Comparison of ENCODE assay signal across 28 cellular contexts in the genomic region with DNA sequence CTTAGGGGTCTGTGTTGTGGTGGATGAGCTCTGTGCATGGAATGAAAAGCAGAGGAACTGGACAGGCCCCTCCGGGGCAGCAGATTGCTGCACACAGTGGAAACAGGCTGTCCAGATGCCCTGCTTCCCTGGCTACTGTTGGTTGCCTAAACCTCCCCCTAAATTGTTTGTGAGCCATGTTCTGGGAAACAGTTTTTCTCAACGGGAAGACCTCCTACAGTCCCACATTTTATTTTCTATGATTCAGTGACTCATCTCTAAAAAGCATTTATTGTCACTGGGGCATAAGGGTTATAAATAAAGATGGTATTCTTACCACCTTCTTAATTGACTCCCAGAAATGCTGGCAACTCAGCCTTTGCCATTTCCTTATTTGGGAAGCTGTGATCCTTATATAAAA. TPM values are rescaled to one million over a fixed set of nuclear protein-coding genes. Genes with fewer than 3 reads are reported as not detected.
A peak's percentile ranks its signal among the peaks of the same experiment; 100 is the strongest.
DNase-seq lines count a peak whose midpoint lies in the region; ATAC-seq, FAIRE-seq and TF ChIP-seq lines count a peak whose summit lies in the region.
"Had no signal": no experiment of that assay in that cellular context is flagged by ENCODE, and none has a peak within 500 bp of the region (broad histone marks: within the 10 kb centered on the region; RNA-seq: fewer than 3 reads in every experiment).

No MANE protein-coding gene starts in this region.

- H3K4me3 ChIP-seq in A549: no peak overlapping the region
- H3K4me3 ChIP-seq: HAP-1, tibial artery had no signal

- H3K27me3 Mint-ChIP-seq in activated CD4-positive, alpha-beta T cell treated with anti-CD3 and anti-CD28 coated beads for 36 hours: no peaks in the 10 kb centered on the region
- H3K27me3 Mint-ChIP-seq: naive thymus-derived CD8-positive, alpha-beta T cell had no signal

- TF ChIP-seq EP300 in A549 (IDR thresholded peaks at IDR 0.05): no peak

- POLR2A ChIA-PET in A549 (lab: Yijun Ruan, JAX): no interaction called here
- POLR2A ChIA-PET in activated CD4-positive, alpha-beta T cell treated with anti-CD3 and anti-CD28 coated beads for 36 hours (lab: Charles Lee): no interaction called here

- H3K4me3 Mint-ChIP-seq in activated CD4-positive, alpha-beta T cell treated with anti-CD3 and anti-CD28 coated beads for 36 hours: no peak overlapping the region
- H3K4me3 Mint-ChIP-seq: CD14-positive monocyte; naive thymus-derived CD8-positive, alpha-beta T cell; WTC11 had no signal

- peaks cover 52% of the 10 kb centered on the region for H3K36me3 Mint-ChIP-seq in activated CD4-positive, alpha-beta T cell treated with anti-CD3 and anti-CD28 coated beads for 36 hours (ENCODE audit: low read depth)

- CTCF ChIA-PET in A549 (lab: Yijun Ruan, JAX): interaction anchor here (1.4 to 4.3 kb wide), 3 partner anchors 8 to 85 kb away, joined by 3 to 23 read pairs (median 6); partner anchors contain the start of gene PTPN9
- CTCF ChIA-PET in activated CD4-positive, alpha-beta T cell treated with anti-CD3 and anti-CD28 coated beads for 36 hours (lab: Charles Lee): interaction anchor here (0.6 to 1.1 kb wide), 3 partner anchors 37 to 692 kb away, joined by 3 to 4 read pairs (median 3); no protein-coding TSS in a partner anchor

- ATAC-seq in A549: no peak; a peak in 1 of 6 replicates
- ATAC-seq in sciatic nerve: peak; percentile 57
- ATAC-seq in activated CD4-positive, alpha-beta T cell treated with anti-CD3 and anti-CD28 coated beads for 36 hours: no peak
- ATAC-seq in SK-N-SH treated with all-trans-retinoic acid at 6 μM for 48 hours: no peak
- ATAC-seq: naive thymus-derived CD8-positive, alpha-beta T cell; WTC11 had no signal

- no peaks in the 10 kb centered on the region for H3K9me3 ChIP-seq in A549
- H3K9me3 ChIP-seq: HAP-1, tibial artery had no signal

- no peaks in the 10 kb centered on the region for H3K9me3 Mint-ChIP-seq in activated CD4-positive, alpha-beta T cell treated with anti-CD3 and anti-CD28 coated beads for 36 hours (ENCODE audit: low read depth)
- H3K9me3 Mint-ChIP-seq: CD14-positive monocyte; naive thymus-derived CD8-positive, alpha-beta T cell; WTC11 had no signal

- TF ChIP-seq RAD21 in A549 (conservative IDR thresholded peaks at IDR 0.05 in 1 of 2, IDR thresholded peaks at IDR 0.05 in 1 of 2): no peak

- DNase-seq in A549 (ENCODE audit: low read depth in 1 of 2, low spot score in 1 of 2): no peak
- DNase-seq in RPMI7951 (ENCODE audit: low read depth): peak; percentile 28
- peak; percentile 68 for DNase-seq in fibroblast of gingiva (ENCODE audit: low read depth)
- no peak for DNase-seq in sciatic nerve (ENCODE audit: low spot score)
- DNase-seq in HT-29 (ENCODE audit: low spot score): no peak
- no peak for DNase-seq in activated CD4-positive, alpha-beta T cell treated with anti-CD3 and anti-CD28 coated beads for 36 hours
- DNase-seq in central memory CD4-positive, alpha-beta T cell: no peak
- DNase-seq: activated CD4-positive, alpha-beta T cell treated with anti-CD3 and anti-CD28 coated beads, Interleukin-2, amount 50 U/mL, for 4 hours; activated naive CD4-positive, alpha-beta T cell; activated T-cell treated with anti-CD3 and anti-CD28 coated beads, Interleukin-2, amount 50 U/mL, for 1 hour; amygdala; dermis blood vessel endothelial cell; naive thymus-derived CD8-positive, alpha-beta T cell; NCI-H1694; NCI-H2171; NCI-H524; NK-92 treated with Interleukin-12 subunit alpha and Interleukin-12 subunit beta, amount 100 ng/mL, for 24 hours; occipital lobe; stimulated activated CD4-positive, alpha-beta T cell treated with anti-CD3 and anti-CD28 coated beads, Interleukin-12 subunit alpha, Interleukin-12 subunit beta, amount 100 ng/mL, for 4 hours; stimulated activated CD4-positive, alpha-beta T cell treated with anti-CD3 and anti-CD28 coated beads, Interleukin-4, amount 100 ng/mL, for 24 hours; stimulated activated naive CD4-positive, alpha-beta T cell; T1000; tibial artery had no signal

- no peaks in the 10 kb centered on the region for H3K4me1 ChIP-seq in A549
- H3K4me1 ChIP-seq: HAP-1 had no signal

- H3K27ac Mint-ChIP-seq in activated CD4-positive, alpha-beta T cell treated with anti-CD3 and anti-CD28 coated beads for 36 hours: no peak overlapping the region
- H3K27ac Mint-ChIP-seq: WTC11 had no signal

- 60% methylated on average over 2 of the region's 2 CpGs for WGBS in A549 (ENCODE audit: missing lambda C conversion rate)

- TF ChIP-seq POLR2A in A549 (IDR thresholded peaks at IDR 0.05; ENCODE audit: low read length): no peak

- intact Hi-C loops in sciatic nerve (cut with DNase I): no loop called here
- intact Hi-C loops in activated CD4-positive, alpha-beta T cell treated with anti-CD3 and anti-CD28 coated beads for 36 hours (cut with DNase I, micrococcal nuclease): loop anchor here in 1 of 2 experiments (5.0 kb wide), 1 partner anchor 83 kb away; no protein-coding TSS in a partner anchor

- no peak for FAIRE-seq in A549 (lab: Jason Lieb, UNC)

- no peak overlapping the region for H3K4me2 ChIP-seq in A549
- H3K4me2 ChIP-seq: KMS-11 had no signal

- H3K27ac ChIP-seq in A549: no peak overlapping the region
- H3K27ac ChIP-seq: KMS-11 had no signal

- TF ChIP-seq CTCF in A549 (IDR thresholded peaks at IDR 0.05): no peak

- H3K4me1 Mint-ChIP-seq in activated CD4-positive, alpha-beta T cell treated with anti-CD3 and anti-CD28 coated beads for 36 hours: peaks cover 25% of the 10 kb centered on the region
- H3K4me1 Mint-ChIP-seq: CD14-positive monocyte, WTC11 had no signal

TF ChIP-seq in A549, 52 proteins besides CTCF, POLR2A, EP300 and RAD21 (continues in another document):
- TF ChIP-seq CHD4 (IDR thresholded peaks at IDR 0.05; ENCODE audit: borderline replicate concordance) (no peak), NPAS2 (CRISPR knock-in tag; IDR thresholded peaks at IDR 0.05; ENCODE audit: borderline replicate concordance) (no peak), EHMT2 (IDR thresholded peaks at IDR 0.05; ENCODE audit: low read depth) (no peak), NFE2L2 (conservative IDR thresholded peaks at IDR 0.05; ENCODE audit: low read length) (no peak), CHD2 (IDR thresholded peaks at IDR 0.05; ENCODE audit: low read length, partially characterized antibody) (no peak), FOSL2 (IDR thresholded peaks at IDR 0.05) (no peak), FOSL2 (CRISPR knock-in tag; IDR thresholded peaks at IDR 0.05) (0 out of 2 replicates have a peak, but pooled peaks have one; percentile 7), CBX8 (IDR thresholded peaks at IDR 0.05) (no peak)

TF ChIP-seq in SK-N-SH treated with all-trans-retinoic acid at 6 μM for 48 hours, 23 proteins besides CTCF, POLR2A, EP300 and RAD21 (continues in another document):
- TF ChIP-seq SNAI2 (CRISPR knock-in tag; IDR thresholded peaks at IDR 0.05) (no peak), ZFP30 (CRISPR knock-in tag; IDR thresholded peaks at IDR 0.05) (no peak)

RNA-seq across cellular contexts. Expression of gene PTPN9, which starts 20.3 kb away (rescaled TPM):
- 60.2 and 71.2 TPM in 2 replicates for polyA plus RNA-seq in A549 (2011; rRNA removed)
- 27.7 and 47.2 TPM in 2 replicates for polyA plus RNA-seq in A549 (2012; cell fraction: cytosol; rRNA removed)
- polyA plus RNA-seq in A549 (2012; cell fraction: nucleus; rRNA removed): 27.3 and 40.0 TPM in 2 replicates
- 25.5 to 31.1 TPM (median 29.5 TPM) in 3 replicates for polyA plus RNA-seq in A549 (2017; fragmentation: RNase III; extraction: RNeasy Plus Mini Kit Qiagen cat#74134 plus additional on column Dnase treatment)
- 104 and 109 TPM in 2 replicates for polyA minus RNA-seq in A549 (2011; rRNA and poly(A)+ RNA removed)
- 22.4 and 27.8 TPM in 2 replicates for total RNA-seq in RPMI7951 (2014; rRNA removed; shearing (Covaris generic))
- 45.3 TPM for total RNA-seq in sciatic nerve
- total RNA-seq in HT-29 (2014; rRNA removed; shearing (Covaris generic)): 22.8 and 28.2 TPM in 2 replicates
- 10 to 100 TPM; 15.0 to 16.5 TPM for total RNA-seq in activated CD4-positive, alpha-beta T cell treated with anti-CD3 and anti-CD28 coated beads for 36 hours

RNA-seq across cellular contexts. Expression of gene SNUPN, which starts 26.1 kb away (rescaled TPM):
- polyA plus RNA-seq in A549 (2011; rRNA removed) (33.6 and 38.5 TPM in 2 replicates), A549 (2017; fragmentation: RNase III; extraction: RNeasy Plus Mini Kit Qiagen cat#74134 plus additional on column Dnase treatment) (29.2 to 30.1 TPM (median 30.1 TPM) in 3 replicates)
- polyA plus RNA-seq in A549 (2012; cell fraction: cytosol; rRNA removed): 21.7 and 25.1 TPM in 2 replicates
- polyA plus RNA-seq in A549 (2012; cell fraction: nucleus; rRNA removed): 11.1 and 16.7 TPM in 2 replicates
- polyA minus RNA-seq in A549 (2011; rRNA and poly(A)+ RNA removed): 16.4 and 18.2 TPM in 2 replicates
- total RNA-seq in RPMI7951 (2014; rRNA removed; shearing (Covaris generic)): 30.5 and 33.2 TPM in 2 replicates
- total RNA-seq in sciatic nerve: 23.7 TPM
- 27.2 and 30.6 TPM in 2 replicates for total RNA-seq in HT-29 (2014; rRNA removed; shearing (Covaris generic))
- 10 to 100 TPM; 37.4 to 40.3 TPM for total RNA-seq in activated CD4-positive, alpha-beta T cell treated with anti-CD3 and anti-CD28 coated beads for 36 hours

RNA-seq across cellular contexts. Expression of gene IMP3, which starts 40.6 kb away (rescaled TPM):
- polyA plus RNA-seq in A549 (2011; rRNA removed): 80.6 and 94.7 TPM in 2 replicates
- 152 and 188 TPM in 2 replicates for polyA plus RNA-seq in A549 (2012; cell fraction: cytosol; rRNA removed)
- 182 and 230 TPM in 2 replicates for polyA plus RNA-seq in A549 (2012; cell fraction: nucleus; rRNA removed)
- 87.1 to 90.0 TPM (median 88.6 TPM) in 3 replicates for polyA plus RNA-seq in A549 (2017; fragmentation: RNase III; extraction: RNeasy Plus Mini Kit Qiagen cat#74134 plus additional on column Dnase treatment)
- polyA minus RNA-seq in A549 (2011; rRNA and poly(A)+ RNA removed): 24.8 and 25.0 TPM in 2 replicates
- 127 and 153 TPM in 2 replicates for total RNA-seq in RPMI7951 (2014; rRNA removed; shearing (Covaris generic))
- total RNA-seq in sciatic nerve: 47.2 TPM
- total RNA-seq in HT-29 (2014; rRNA removed; shearing (Covaris generic)): 186 and 250 TPM in 2 replicates
- 10 to 100 TPM; 80.3 to 87.5 TPM for total RNA-seq in activated CD4-positive, alpha-beta T cell treated with anti-CD3 and anti-CD28 coated beads for 36 hours

RNA-seq across cellular contexts. Expression of gene SNX33, which starts 48.3 kb away (rescaled TPM):
- polyA plus RNA-seq in A549 (2011; rRNA removed) (8.4 and 10.7 TPM in 2 replicates), A549 (2017; fragmentation: RNase III; extraction: RNeasy Plus Mini Kit Qiagen cat#74134 plus additional on column Dnase treatment) (8.1 to 11.6 TPM (median 11.2 TPM) in 3 replicates)
- polyA plus RNA-seq in A549 (2012; cell fraction: cytosol; rRNA removed): 5.3 and 7.3 TPM in 2 replicates
- polyA plus RNA-seq in A549 (2012; cell fraction: nucleus; rRNA removed): 9.0 and 10.2 TPM in 2 replicates
- polyA minus RNA-seq in A549 (2011; rRNA and poly(A)+ RNA removed): 19.7 and 21.2 TPM in 2 replicates
- total RNA-seq in RPMI7951 (2014; rRNA removed; shearing (Covaris generic)): 7.1 and 8.1 TPM in 2 replicates
- total RNA-seq in sciatic nerve: 33.2 TPM
- total RNA-seq in HT-29 (2014; rRNA removed; shearing (Covaris generic)): 25.6 and 27.3 TPM in 2 replicates
- total RNA-seq in activated CD4-positive, alpha-beta T cell treated with anti-CD3 and anti-CD28 coated beads for 36 hours: 1 to 10 TPM; 2.2 to 2.4 TPM

Comparison
In these comparisons a context has a peak if more than half of its experiments do, and no peak if none do; other contexts are left out.
1. DNase-seq: peak in RPMI7951 (single experiment) and fibroblast of gingiva (single experiment); none in A549 (0 of 2), sciatic nerve (single experiment), HT-29 (single experiment), activated CD4-positive, alpha-beta T cell treated with anti-CD3 and anti-CD28 coated beads for 36 hours (single experiment) and central memory CD4-positive, alpha-beta T cell (single experiment).